13 cellular contexts compared by ENCODE assay signal in the genomic region with DNA sequence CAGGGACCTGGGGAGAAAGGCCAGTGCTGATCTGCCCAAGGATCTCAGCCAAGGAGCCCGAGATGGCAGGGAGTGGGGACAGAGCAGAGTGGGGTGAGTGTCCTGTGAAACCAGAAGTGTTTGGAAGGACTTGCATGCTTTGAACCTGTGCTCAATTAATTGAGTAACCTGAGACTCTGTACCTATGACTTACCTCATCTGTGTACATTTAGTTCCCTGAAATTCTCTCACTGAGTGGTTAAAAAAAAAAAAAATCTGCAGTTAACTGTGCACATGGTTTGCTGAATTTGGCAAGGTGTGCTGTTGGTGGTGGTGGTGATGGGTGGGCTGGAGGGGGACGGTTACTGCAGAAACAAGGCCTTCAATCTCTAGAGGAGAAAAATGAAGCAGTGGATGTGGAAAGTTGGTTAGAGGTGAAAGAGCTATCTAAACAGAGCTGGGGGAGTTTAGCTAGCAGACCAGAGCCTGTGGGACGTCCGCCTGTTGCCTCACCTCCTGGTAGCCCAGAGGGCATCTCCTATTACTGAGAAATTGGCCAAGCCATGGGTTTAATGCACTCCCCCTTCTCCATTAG. TPM values are rescaled to one million over a fixed set of nuclear protein-coding genes. Genes with fewer than 3 reads are reported as not detected.
DNase-seq lines count a peak whose midpoint lies in the region; ATAC-seq and TF ChIP-seq lines count a peak whose summit lies in the region.
"Had no signal": no experiment of that assay in that cellular context is flagged by ENCODE, and none has a peak within 500 bp of the region (broad histone marks: within the 10 kb centered on the region; RNA-seq: fewer than 3 reads in every experiment).

No MANE protein-coding gene starts in this region.

- H3K36me3 ChIP-seq in neutrophil (peaks cover 53% of the 10 kb centered on the region), Caco-2 (ENCODE audit: control insufficient read depth, insufficient read depth, low read length) (no peaks in the 10 kb centered on the region)

- H3K9me3 Mint-ChIP-seq in activated naive CD8-positive, alpha-beta T cell treated with anti-CD3 and anti-CD28 coated beads for 36 hours: no peaks in the 10 kb centered on the region
- H3K9me3 Mint-ChIP-seq in Caco-2 (ENCODE audit: unreplicated experiment): no peaks in the 10 kb centered on the region

- H3K4me1 ChIP-seq in neutrophil (ENCODE audit: control insufficient read depth in 1 of 2, insufficient read depth in 1 of 2, low read depth in 1 of 2, low read length in 1 of 2): peaks cover 100% of the 10 kb centered on the region in 2 experiments
- H3K4me1 ChIP-seq in Caco-2: peaks cover 27% of the 10 kb centered on the region

- H3K27ac Mint-ChIP-seq in activated naive CD8-positive, alpha-beta T cell treated with anti-CD3 and anti-CD28 coated beads for 36 hours: peak overlapping the region; percentile 99
- H3K27ac Mint-ChIP-seq in Caco-2 (ENCODE audit: unreplicated experiment): no peak overlapping the region

- intact Hi-C loops in Caco-2 (cut with micrococcal nuclease; ENCODE audit: unreplicated experiment): no loop called here

- CTCF ChIA-PET in Caco-2 (lab: Charles Lee): no interaction called here

- H3K27ac ChIP-seq in neutrophil: peak overlapping the region; percentile 98

- POLR2A ChIA-PET in Caco-2 (lab: Charles Lee): no interaction called here

- peaks cover 41% of the 10 kb centered on the region for H3K36me3 Mint-ChIP-seq in activated naive CD8-positive, alpha-beta T cell treated with anti-CD3 and anti-CD28 coated beads for 36 hours
- no peaks in the 10 kb centered on the region for H3K36me3 Mint-ChIP-seq in Caco-2 (ENCODE audit: insufficient read depth, unreplicated experiment)

- TF ChIP-seq CTCF in neutrophil (IDR thresholded peaks at IDR 0.05) (no peak), Caco-2 (IDR thresholded peaks at IDR 0.05; ENCODE audit: insufficient read depth in 1 of 2, low read depth in 1 of 2, low read length in 1 of 2, severe bottlenecking in 1 of 2, unreplicated experiment in 1 of 2) (no peak)

- BruUV-seq in Caco-2 (replicated peaks; lab: Mats Ljungman, UMichigan): no TSS peak

- H3K27me3 ChIP-seq in neutrophil (no peaks in the 10 kb centered on the region), Caco-2 (replicated peaks; ENCODE audit: control insufficient read depth, insufficient read depth, low read length) (no peaks in the 10 kb centered on the region)

- H3K4me1 Mint-ChIP-seq in activated naive CD8-positive, alpha-beta T cell treated with anti-CD3 and anti-CD28 coated beads for 36 hours: peaks cover 99% of the 10 kb centered on the region
- H3K4me1 Mint-ChIP-seq in Caco-2 (ENCODE audit: low read depth, unreplicated experiment): peaks cover 25% of the 10 kb centered on the region

- H3K9me3 ChIP-seq in neutrophil (no peaks in the 10 kb centered on the region), Caco-2 (no peaks in the 10 kb centered on the region)

- peak; percentile 82 for DNase-seq in DMS79 treated with DMSO at 0.1 percent for 48 hours (lab: John Stamatoyannopoulos, UW)
- DNase-seq in NCI-H146 treated with DMSO at 0.1 percent for 48 hours (lab: John Stamatoyannopoulos, UW; ENCODE audit: unreplicated experiment): peak; percentile 46
- no peak for DNase-seq in activated naive CD8-positive, alpha-beta T cell treated with anti-CD3 and anti-CD28 coated beads for 36 hours
- DNase-seq in Caco-2: no peak
- no peak for DNase-seq in NOMO-1 treated with DMSO at 0.1 percent for 48 hours (lab: John Stamatoyannopoulos, UW; ENCODE audit: unreplicated experiment)
- DNase-seq: amniotic stem cell; DMS 273 treated with DMSO at 0.1 percent for 48 hours; effector CD4-positive, alpha-beta T cell; NCI-H1436 treated with DMSO at 0.1 percent for 48 hours had no signal

- no peaks in the 10 kb centered on the region for H3K27me3 Mint-ChIP-seq in activated naive CD8-positive, alpha-beta T cell treated with anti-CD3 and anti-CD28 coated beads for 36 hours
- H3K27me3 Mint-ChIP-seq in Caco-2 (ENCODE audit: insufficient read depth, unreplicated experiment): no peaks in the 10 kb centered on the region

- H3K4me3 ChIP-seq in neutrophil (ENCODE audit: low read depth in 1 of 2, low read length in 1 of 2) (peak overlapping the region; percentile 26 to 46), Caco-2 (ENCODE audit: low read depth, low read length) (no peak overlapping the region)
- H3K4me3 ChIP-seq: skin epidermis had no signal

- H3K4me3 Mint-ChIP-seq in activated naive CD8-positive, alpha-beta T cell treated with anti-CD3 and anti-CD28 coated beads for 36 hours: no peak overlapping the region
- no peak overlapping the region for H3K4me3 Mint-ChIP-seq in Caco-2 (ENCODE audit: unreplicated experiment)

- no peak for ATAC-seq in HG02884 (IDR thresholded peaks at IDR 0.05; ENCODE audit: unreplicated experiment)
- ATAC-seq: Right ventricle myocardium inferior had no signal

RNA-seq across cellular contexts. Expression of gene SORL1, which starts 8.9 kb away (rescaled TPM):
- 10 to 100 TPM; 47.5 to 47.9 TPM for total RNA-seq in activated naive CD8-positive, alpha-beta T cell treated with anti-CD3 and anti-CD28 coated beads for 36 hours
- 26.3 and 34.0 TPM in 2 replicates for total RNA-seq in Caco-2 (2022)

Comparison
In these comparisons a context has a peak if more than half of its experiments do, and no peak if none do; other contexts are left out.
1. DNase-seq: peak in DMS79 treated with DMSO at 0.1 percent for 48 hours (single experiment) and NCI-H146 treated with DMSO at 0.1 percent for 48 hours (single experiment); none in activated naive CD8-positive, alpha-beta T cell treated with anti-CD3 and anti-CD28 coated beads for 36 hours (single experiment), Caco-2 (0 of 2) and NOMO-1 treated with DMSO at 0.1 percent for 48 hours (single experiment).